Comparison of ENCODE assay signal across 7 cellular contexts in the genomic region with DNA sequence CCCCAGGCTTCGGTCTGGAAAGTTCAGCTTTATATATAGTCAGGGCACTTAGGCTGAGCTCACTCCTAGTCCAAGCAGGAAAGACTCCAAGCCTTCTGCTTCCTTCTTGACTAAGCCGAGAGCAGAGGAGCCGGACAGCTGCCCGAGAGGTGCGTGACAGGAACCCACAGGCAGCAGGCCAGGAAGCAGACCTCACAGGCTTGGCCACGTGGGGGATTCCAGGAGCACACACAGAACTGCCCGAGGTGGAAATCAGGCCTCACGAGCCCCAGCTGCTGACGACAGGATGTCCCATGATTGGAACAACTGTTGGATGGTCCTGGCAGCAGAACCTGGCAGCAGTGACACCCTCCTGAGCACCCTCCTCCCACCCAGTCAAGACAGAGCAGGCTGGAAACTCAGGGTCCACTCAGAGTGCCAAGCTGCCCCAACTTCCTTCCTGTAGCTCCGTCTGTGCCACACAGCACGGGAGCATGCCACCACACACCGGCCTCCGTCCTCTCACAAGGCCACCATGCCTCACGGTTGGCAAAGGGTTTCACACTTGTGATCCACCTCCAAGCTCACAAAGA. TPM values are rescaled to one million over a fixed set of nuclear protein-coding genes. Genes with fewer than 3 reads are reported as not detected.
DNase-seq lines count a peak whose midpoint lies in the region; ATAC-seq, FAIRE-seq and TF ChIP-seq lines count a peak whose summit lies in the region.

No MANE protein-coding gene starts in this region.

- TF ChIP-seq CTCF in GM13976 (IDR thresholded peaks at IDR 0.05; ENCODE audit: borderline replicate concordance, control extremely low read depth, extremely low read depth, insufficient read depth, missing control alignments), result no peak
- TF ChIP-seq CTCF in natural killer cell (IDR thresholded peaks at IDR 0.05), result no peak

- peaks cover 54% of the 10 kb centered on the region for H3K4me1 Mint-ChIP-seq in T-helper 17 cell
- peaks cover 62 to 72% of the 10 kb centered on the region in 2 donors for H3K4me1 Mint-ChIP-seq in natural killer cell

- no peak for TF ChIP-seq POLR2A in H54 (IDR thresholded peaks at IDR 0.05; ENCODE audit: low read depth, low read length)

- in situ Hi-C loops in GM13976 (cut with MboI; ENCODE audit: low sequenced_read_pairs, unreplicated experiment), result no loop called here

- H3K9me3 ChIP-seq in T-helper 17 cell (ENCODE audit: control insufficient read depth, low read length, poor library complexity, severe bottlenecking), result no peaks in the 10 kb centered on the region

- intact Hi-C loops in natural killer cell (cut with micrococcal nuclease), result loop anchor here (10.0 kb wide), 2 partner anchors 49 to 89 kb away; no protein-coding TSS in a partner anchor

- ATAC-seq in T-helper 17 cell (peak; percentile 45), natural killer cell (peak in 2 of 3 donors; percentile 15 to 50), GM18861 (IDR thresholded peaks at IDR 0.05; ENCODE audit: unreplicated experiment) (no peak)

- FAIRE-seq in H54 (lab: Jason Lieb, UNC), result no peak

- H3K36me3 Mint-ChIP-seq in T-helper 17 cell (ENCODE audit: low read depth) (peaks cover 8% of the 10 kb centered on the region), natural killer cell (no peaks in the 10 kb centered on the region)

- DNase-seq in GM13976 (ENCODE audit: low spot score), result peak; percentile 69
- peak in 1 of 3 donors; percentile 47 for DNase-seq in T-helper 17 cell
- DNase-seq in dermis microvascular lymphatic vessel endothelial cell (ENCODE audit: low read depth in 2 of 2), result peak; percentile 99 to 100
- peak; percentile 33 for DNase-seq in natural killer cell
- no peak for DNase-seq in HPDE6-E6E7 (ENCODE audit: extremely low spot score)
- DNase-seq in H54 (ENCODE audit: insufficient read length, low spot score), result no peak

- no peaks in the 10 kb centered on the region for H3K9me3 Mint-ChIP-seq in natural killer cell

- H3K27me3 Mint-ChIP-seq in T-helper 17 cell (no peaks in the 10 kb centered on the region), natural killer cell (ENCODE audit: low read depth in 2 of 2) (no peaks in the 10 kb centered on the region)

- H3K27ac Mint-ChIP-seq in T-helper 17 cell (peak overlapping the region; percentile 79), natural killer cell (peak overlapping the region; percentile 87 to 89)

- H3K4me3 Mint-ChIP-seq in T-helper 17 cell, result peak overlapping the region; percentile 41
- H3K4me3 Mint-ChIP-seq in natural killer cell, result peak overlapping the region; percentile 83

RNA-seq across cellular contexts. Expression of gene PLA2G6, which starts 5.4 kb away (rescaled TPM):
- total RNA-seq in T-helper 17 cell, result 10 to 100 TPM; 72.2 to 91.4 TPM
- total RNA-seq in dermis microvascular lymphatic vessel endothelial cell, result 1.5 and 3.5 TPM in 2 replicates
- total RNA-seq in natural killer cell, result 100 to 1,000 TPM; 137 to 167 (median 145) TPM

RNA-seq across cellular contexts. Expression of gene MAFF, which starts 25.5 kb away (rescaled TPM):
- total RNA-seq in T-helper 17 cell (10 to 100 TPM; 44.4 to 80.2 TPM), dermis microvascular lymphatic vessel endothelial cell (34.9 and 122 TPM in 2 replicates), natural killer cell (100 to 1,000 TPM; 168 to 215 (median 187) TPM)

Comparison
In these comparisons a context has a peak if more than half of its experiments do, and no peak if none do; other contexts are left out.
1. DNase-seq: peak in GM13976 (single experiment), dermis microvascular lymphatic vessel endothelial cell (2 of 2) and natural killer cell (single experiment); none in HPDE6-E6E7 (single experiment) and H54 (single experiment).
2. RNA of gene PLA2G6, which starts 5.4 kb away (total RNA-seq): 137 to 167 TPM in natural killer cell and 72.2 to 91.4 TPM in T-helper 17 cell; 1.5 to 3.5 TPM in dermis microvascular lymphatic vessel endothelial cell; every median in the first group is over 10 times any median in the second.